In the genomic region with DNA sequence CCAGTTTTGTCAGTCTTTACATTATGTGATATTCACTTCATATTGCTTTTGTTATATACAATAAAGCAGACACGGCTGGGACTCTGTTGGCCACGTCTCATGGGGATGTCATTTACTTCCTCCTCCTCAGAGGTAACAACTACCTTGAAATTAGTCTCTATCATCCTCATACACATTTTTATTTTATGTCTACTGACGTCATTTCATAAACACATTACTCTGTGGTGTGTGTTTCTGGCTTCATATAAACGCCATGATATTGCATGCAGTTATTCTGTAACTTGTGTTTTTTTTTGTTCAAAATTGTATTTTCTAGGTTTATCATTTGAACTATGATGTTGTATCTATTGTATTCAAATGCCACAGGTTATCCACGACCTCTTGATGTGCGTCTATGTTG, we compare ENCODE assay signal across 9 cellular contexts. TPM values are rescaled to one million over a fixed set of nuclear protein-coding genes. Genes with fewer than 3 reads are reported as not detected.
"Had no signal": no experiment of that assay in that cellular context is flagged by ENCODE, and none has a peak within 500 bp of the region (broad histone marks: within the 10 kb centered on the region; RNA-seq: fewer than 3 reads in every experiment).

No MANE protein-coding gene starts in this region.

- H3K4me3 ChIP-seq: GM12878 had no signal

- ATAC-seq: GM12878 had no signal

- FAIRE-seq: G401.6, GM12878, GM12891, GM12892, GM18507, GM19239 had no signal

- DNase-seq: GDM1, GF-D8 had no signal

RNA-seq across cellular contexts. Expression of a gene that starts 13.4 kb away (rescaled TPM):
- total RNA-seq: G401 had no signal
